Comparison of ENCODE assay signal across 16 cellular contexts in genomic region chr1:201887116-201887866, GRCh38. TPM values are rescaled to one million over a fixed set of nuclear protein-coding genes. Genes with fewer than 3 reads are reported as not detected.
DNase-seq lines count a peak whose midpoint lies in the region; ATAC-seq and TF ChIP-seq lines count a peak whose summit lies in the region.
"Had no signal": no experiment of that assay in that cellular context is flagged by ENCODE, and none has a peak within 500 bp of the region (broad histone marks: within the 10 kb centered on the region; RNA-seq: fewer than 3 reads in every experiment).

No MANE protein-coding gene starts in this region.

- H3K27me3 ChIP-seq in heart right ventricle (peaks cover 0 to 38% (median 0%) of the 10 kb centered on the region in 7 donors), thyroid gland (no peaks in the 10 kb centered on the region)
- H3K27me3 ChIP-seq: testis had no signal

- no peak for TF ChIP-seq POLR2A in thyroid gland (IDR thresholded peaks at IDR 0.05)

- H3K4me3 ChIP-seq in heart right ventricle (peak overlapping the region in 1 of 10 donors; percentile 70), thyroid gland (replicated peaks in 1 of 3) (no peak overlapping the region)

- H3K4me1 ChIP-seq in heart right ventricle (peaks cover 14 to 81% (median 54%) of the 10 kb centered on the region in 9 donors), thyroid gland (peaks cover 17 to 46% of the 10 kb centered on the region in 2 donors)

- no peaks in the 10 kb centered on the region for H3K36me3 Mint-ChIP-seq in activated CD8-positive, alpha-beta T cell treated with anti-CD3 and anti-CD28 coated beads, Interleukin-2, amount 10 ng/mL, durations not matched to agents 7 days and 5 days (ENCODE audit: low read depth)
- H3K36me3 Mint-ChIP-seq: activated naive CD4-positive, alpha-beta T cell treated with anti-CD3 and anti-CD28 coated beads, Interleukin-2, amount 50 U/mL, for 72 hours had no signal

- ATAC-seq in heart right ventricle, result no peak
- no peak for ATAC-seq in left cardiac atrium
- no peak for ATAC-seq in activated CD8-positive, alpha-beta T cell treated with anti-CD3 and anti-CD28 coated beads, Interleukin-2, amount 10 ng/mL, durations not matched to agents 7 days and 5 days
- ATAC-seq in HG02840 (IDR thresholded peaks at IDR 0.05; ENCODE audit: low FRiP score, unreplicated experiment), result no peak
- ATAC-seq in HG03045 (IDR thresholded peaks at IDR 0.05; ENCODE audit: unreplicated experiment), result no peak
- ATAC-seq: activated naive CD4-positive, alpha-beta T cell treated with anti-CD3 and anti-CD28 coated beads, Interleukin-2, amount 50 U/mL, for 72 hours had no signal

- H3K27me3 Mint-ChIP-seq in activated CD8-positive, alpha-beta T cell treated with anti-CD3 and anti-CD28 coated beads, Interleukin-2, amount 10 ng/mL, durations not matched to agents 7 days and 5 days (ENCODE audit: low read depth), result peaks cover 38% of the 10 kb centered on the region

- CTCF ChIA-PET in activated CD8-positive, alpha-beta T cell treated with anti-CD3 and anti-CD28 coated beads, Interleukin-2, amount 10 ng/mL, durations not matched to agents 7 days and 5 days (lab: Charles Lee), result interaction anchor here (1.0 to 2.6 kb wide), 7 partner anchors 8 to 124 kb away, joined by 3 to 27 read pairs (median 4); partner anchors contain the start of genes ELF3 and IPO9

- H3K36me3 ChIP-seq in heart right ventricle, result peaks cover 0 to 16% (median 0%) of the 10 kb centered on the region in 9 donors
- no peaks in the 10 kb centered on the region for H3K36me3 ChIP-seq in thyroid gland
- H3K36me3 ChIP-seq: Peyer's patch had no signal

- H3K4me3 Mint-ChIP-seq in activated CD8-positive, alpha-beta T cell treated with anti-CD3 and anti-CD28 coated beads, Interleukin-2, amount 10 ng/mL, durations not matched to agents 7 days and 5 days, result no peak overlapping the region

- H3K4me1 Mint-ChIP-seq in activated CD8-positive, alpha-beta T cell treated with anti-CD3 and anti-CD28 coated beads, Interleukin-2, amount 10 ng/mL, durations not matched to agents 7 days and 5 days (ENCODE audit: low read depth), result no peaks in the 10 kb centered on the region

- H3K27ac ChIP-seq in heart right ventricle (peak overlapping the region in 9 of 10 donors; percentile 64 to 88 (median 85)), angular gyrus (ENCODE audit: low read depth, low read length) (peak overlapping the region; percentile 93), thyroid gland (peak overlapping the region in 2 of 3 donors; percentile 9 to 69)
- H3K27ac ChIP-seq: epithelial cell of prostate had no signal

- DNase-seq in heart right ventricle (no peak), left cardiac atrium (no peak), medulla oblongata (ENCODE audit: extremely low spot score) (peak; percentile 51), thyroid gland (no peak)
- no peak for DNase-seq in activated CD8-positive, alpha-beta T cell treated with anti-CD3 and anti-CD28 coated beads, Interleukin-2, amount 10 ng/mL, durations not matched to agents 7 days and 5 days
- DNase-seq: activated CD4-positive, CD25-positive, alpha-beta regulatory T cell; NCI-H187; stimulated activated CD4-positive, alpha-beta T cell treated with anti-CD3 and anti-CD28 coated beads, Interleukin-1b, Interleukin-23, amount 100 ng/mL, for 48 hours; SW 1271; testis had no signal

- no peak for TF ChIP-seq CTCF in heart right ventricle (IDR thresholded peaks at IDR 0.05)
- no peak for TF ChIP-seq CTCF in thyroid gland (IDR thresholded peaks at IDR 0.05)

- no peak overlapping the region for H3K27ac Mint-ChIP-seq in activated CD8-positive, alpha-beta T cell treated with anti-CD3 and anti-CD28 coated beads, Interleukin-2, amount 10 ng/mL, durations not matched to agents 7 days and 5 days

- H3K9me3 Mint-ChIP-seq in activated CD8-positive, alpha-beta T cell treated with anti-CD3 and anti-CD28 coated beads, Interleukin-2, amount 10 ng/mL, durations not matched to agents 7 days and 5 days (ENCODE audit: insufficient read depth), result no peaks in the 10 kb centered on the region
- H3K9me3 Mint-ChIP-seq: activated naive CD4-positive, alpha-beta T cell treated with anti-CD3 and anti-CD28 coated beads, Interleukin-2, amount 50 U/mL, for 72 hours had no signal

- POLR2A ChIA-PET in activated CD8-positive, alpha-beta T cell treated with anti-CD3 and anti-CD28 coated beads, Interleukin-2, amount 10 ng/mL, durations not matched to agents 7 days and 5 days (lab: Charles Lee), result interaction anchor here (0.6 to 1.0 kb wide), 2 partner anchors 27 to 66 kb away, joined by 3 read pairs; no protein-coding TSS in a partner anchor

- H3K9me3 ChIP-seq in heart right ventricle, result no peaks in the 10 kb centered on the region
- H3K9me3 ChIP-seq in thyroid gland, result no peaks in the 10 kb centered on the region
- H3K9me3 ChIP-seq: Peyer's patch, testis had no signal

- intact Hi-C loops in heart right ventricle (cut with DNase I) (loop anchor here in 2 of 10 donors (10.0 kb wide), 2 partner anchors 172 to 228 kb away; no protein-coding TSS in a partner anchor), left cardiac atrium (cut with DNase I) (no loop called here), thyroid gland (cut with DNase I) (no loop called here)

- WGBS in heart right ventricle, 2 donors, result 84 to 89% methylated on average over 5 of the region's 5 CpGs
- WGBS in thyroid gland, 2 donors, result 84 to 94% methylated on average over 5 of the region's 5 CpGs

RNA-seq across cellular contexts. Expression of gene SHISA4, which starts 1.4 kb away (rescaled TPM):
- 100 to 1,000 TPM; 104 to 214 (median 130) TPM for total RNA-seq in heart right ventricle
- 10 to 100 TPM; 72.6 to 75.8 TPM for polyA plus RNA-seq in heart right ventricle
- total RNA-seq in left cardiac atrium, result 10 to 100 TPM; 47.5 to 49.0 TPM
- total RNA-seq in thyroid gland, result 10 to 100 TPM; 28.8 to 60.3 (median 50.3) TPM
- under 1 TPM in 1 of 2 experiments, not detected in 1; 0.55 TPM for total RNA-seq in activated CD8-positive, alpha-beta T cell treated with anti-CD3 and anti-CD28 coated beads, Interleukin-2, amount 10 ng/mL, durations not matched to agents 7 days and 5 days

RNA-seq across cellular contexts. Expression of gene IPO9, which starts 58.3 kb away (rescaled TPM):
- total RNA-seq in heart right ventricle, result 10 to 100 TPM; 21.9 to 31.4 (median 27.2) TPM
- polyA plus RNA-seq in heart right ventricle, result 10 to 100 TPM; 12.0 to 12.9 TPM
- total RNA-seq in left cardiac atrium, result 10 to 100 TPM; 25.8 to 26.6 TPM
- 10 to 100 TPM; 28.4 to 42.1 (median 36.7) TPM for total RNA-seq in thyroid gland
- 10 to 100 TPM; 55.3 to 58.1 TPM for total RNA-seq in activated CD8-positive, alpha-beta T cell treated with anti-CD3 and anti-CD28 coated beads, Interleukin-2, amount 10 ng/mL, durations not matched to agents 7 days and 5 days

RNA-seq across cellular contexts. Expression of gene LMOD1, which starts 59.1 kb away (rescaled TPM):
- 10 to 100 TPM in 4 of 10 donors, 1 to 10 TPM in 6; 3.6 to 15.2 (median 9.6) TPM for total RNA-seq in heart right ventricle
- 10 to 100 TPM in 1 of 2 donors, 1 to 10 TPM in 1; 9.9 to 22.7 TPM for polyA plus RNA-seq in heart right ventricle
- 10 to 100 TPM; 21.3 to 36.2 TPM for total RNA-seq in left cardiac atrium
- total RNA-seq in thyroid gland, result 10 to 100 TPM; 30.6 to 50.0 (median 35.9) TPM
- total RNA-seq in activated CD8-positive, alpha-beta T cell treated with anti-CD3 and anti-CD28 coated beads, Interleukin-2, amount 10 ng/mL, durations not matched to agents 7 days and 5 days, result not detected
- total RNA-seq: activated naive CD4-positive, alpha-beta T cell treated with anti-CD3 and anti-CD28 coated beads, Interleukin-2, amount 50 U/mL, for 72 hours had no signal

Comparison
In these comparisons a context has a peak if more than half of its experiments do, and no peak if none do; other contexts are left out.
1. H3K27ac ChIP-seq: peak in every context shown above with its lines; median percentile 93 in angular gyrus; 85 in heart right ventricle; 39 in thyroid gland.
2. RNA of gene SHISA4, which starts 1.4 kb away (total RNA-seq): 104 to 214 TPM in heart right ventricle, 28.8 to 60.3 TPM in thyroid gland and 47.5 to 49.0 TPM in left cardiac atrium; 0.55 TPM in activated CD8-positive, alpha-beta T cell treated with anti-CD3 and anti-CD28 coated beads, Interleukin-2, amount 10 ng/mL, durations not matched to agents 7 days and 5 days; every median in the first group is over 10 times any median in the second.
3. RNA of gene LMOD1, which starts 59.1 kb away (total RNA-seq): 30.6 to 50.0 TPM in thyroid gland, 21.3 to 36.2 TPM in left cardiac atrium and 3.6 to 15.2 TPM in heart right ventricle; not detected in activated CD8-positive, alpha-beta T cell treated with anti-CD3 and anti-CD28 coated beads, Interleukin-2, amount 10 ng/mL, durations not matched to agents 7 days and 5 days; every median in the first group is over 4 times any median in the second.